9 cellular contexts compared by ENCODE assay signal in genomic region chr10:11875499-11876281, GRCh38. TPM values are rescaled to one million over a fixed set of nuclear protein-coding genes. Genes with fewer than 3 reads are reported as not detected.
DNase-seq lines count a peak whose midpoint lies in the region; ATAC-seq and TF ChIP-seq lines count a peak whose summit lies in the region.
"Had no signal": no experiment of that assay in that cellular context is flagged by ENCODE, and none has a peak within 500 bp of the region (broad histone marks: within the 10 kb centered on the region; RNA-seq: fewer than 3 reads in every experiment).

No MANE protein-coding gene starts in this region.

- H3K4me1 Mint-ChIP-seq in nephron = peaks cover 37% of the 10 kb centered on the region

- no peaks in the 10 kb centered on the region for H3K27me3 Mint-ChIP-seq in nephron (ENCODE audit: low read depth)

- H3K9ac ChIP-seq in NT2/D1 (ENCODE audit: insufficient read length, low read depth) = peak overlapping the region; percentile 39

- DNase-seq in AG08395 (ENCODE audit: low spot score) = peak; percentile 99
- DNase-seq in NT2/D1 (ENCODE audit: low read depth, low spot score) = no peak
- no peak for DNase-seq in NCI-H1694 treated with DMSO at 0.1 percent for 48 hours (lab: John Stamatoyannopoulos, UW)
- no peak for DNase-seq in DMS 273 treated with DMSO at 0.1 percent for 48 hours (lab: John Stamatoyannopoulos, UW)
- no peak for DNase-seq in H7
- DNase-seq in GM19240 (ENCODE audit: insufficient read length, low spot score) = no peak
- DNase-seq: NCI-H2171 had no signal

- no peaks in the 10 kb centered on the region for H3K9me3 ChIP-seq in NT2/D1 (ENCODE audit: insufficient read depth, low read length)

- peak; percentile 96 for ATAC-seq in esophagus mucosa

- no peak for TF ChIP-seq CTCF in nephron (IDR thresholded peaks at IDR 0.05; ENCODE audit: unreplicated experiment in 3 of 3)

- H3K27me3 ChIP-seq in NT2/D1 (ENCODE audit: insufficient read depth, insufficient read length) (no peaks in the 10 kb centered on the region), H7 (ENCODE audit: control insufficient read depth, insufficient read depth, low read length) (no peaks in the 10 kb centered on the region)

- no peak overlapping the region for H3K4me3 ChIP-seq in NT2/D1 (ENCODE audit: insufficient read length, low read depth)
- no peak overlapping the region for H3K4me3 ChIP-seq in H7 (ENCODE audit: insufficient read depth, low read depth, low read length)

- H3K4me1 ChIP-seq in NT2/D1 (ENCODE audit: insufficient read depth, insufficient read length) = peaks cover 10% of the 10 kb centered on the region

- no peaks in the 10 kb centered on the region for H3K36me3 Mint-ChIP-seq in nephron (ENCODE audit: low read depth)

- H3K27ac Mint-ChIP-seq in nephron = peak overlapping the region; percentile 92 to 95 (median 95)

- no peaks in the 10 kb centered on the region for H3K36me3 ChIP-seq in NT2/D1 (ENCODE audit: insufficient read depth, insufficient read length, low read length)
- H3K36me3 ChIP-seq in H7 (replicated peaks; ENCODE audit: control insufficient read depth, insufficient read depth, low read length) = no peaks in the 10 kb centered on the region

- H3K9me3 Mint-ChIP-seq in nephron = no peaks in the 10 kb centered on the region

- peak overlapping the region in 1 of 3 experiments; percentile 41 for H3K4me3 Mint-ChIP-seq in nephron

RNA-seq across cellular contexts. Expression of gene PROSER2, which starts 52.5 kb away (rescaled TPM):
- 10.1 TPM for total RNA-seq in esophagus mucosa
- total RNA-seq in H7 (2014; rRNA removed; shearing (Covaris generic)) = 15.0 and 16.4 TPM in 2 replicates
